9 cellular contexts compared by ENCODE assay signal in the genomic region with DNA sequence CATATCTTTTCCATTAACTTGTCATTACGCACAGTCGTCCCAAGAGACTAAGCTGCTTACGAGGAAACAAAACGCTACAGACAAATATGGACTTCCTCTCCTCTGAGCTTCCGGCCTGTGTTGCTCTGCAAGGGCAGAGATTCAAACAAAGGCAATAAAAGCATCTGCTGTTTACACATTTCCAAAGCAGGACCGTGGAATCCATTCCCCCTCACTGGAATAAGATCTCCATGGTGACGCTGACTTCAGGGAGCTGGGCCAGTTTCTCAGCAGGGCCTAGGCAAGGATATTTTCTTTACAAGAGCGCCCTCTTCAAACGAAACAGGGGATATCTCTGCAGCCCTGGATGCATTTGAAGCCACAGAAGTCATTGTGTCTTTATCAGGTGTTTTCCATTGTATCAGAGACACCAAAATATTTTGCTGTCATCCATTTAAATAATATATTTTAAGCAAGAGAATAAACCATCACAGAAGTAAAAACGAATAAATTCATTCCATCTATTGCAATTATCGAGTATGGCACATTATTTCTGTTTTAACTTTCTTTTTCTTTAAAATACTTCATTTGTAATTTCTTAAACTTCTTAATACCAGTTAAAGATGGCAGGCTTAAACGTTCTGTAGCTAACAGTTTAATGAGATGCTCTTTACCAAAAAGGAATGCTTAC.
DNase-seq lines count a peak whose midpoint lies in the region; ATAC-seq and TF ChIP-seq lines count a peak whose summit lies in the region.
"Had no signal": no experiment of that assay in that cellular context is flagged by ENCODE, and none has a peak within 500 bp of the region (broad histone marks: within the 10 kb centered on the region; RNA-seq: fewer than 3 reads in every experiment).

No MANE protein-coding gene starts in this region.

- H3K9me3 ChIP-seq in neuron (ENCODE audit: low read length): no peaks in the 10 kb centered on the region
- H3K9me3 ChIP-seq in CD8-positive, alpha-beta memory T cell (ENCODE audit: low read length): no peaks in the 10 kb centered on the region

- H3K36me3 Mint-ChIP-seq in CD8-positive, alpha-beta memory T cell: no peaks in the 10 kb centered on the region

- no peak overlapping the region for H3K27ac ChIP-seq in CD8-positive, alpha-beta memory T cell (ENCODE audit: low read depth, low read length)

- H3K27ac Mint-ChIP-seq in CD8-positive, alpha-beta memory T cell: no peak overlapping the region
- H3K27ac Mint-ChIP-seq: activated B cell treated with CpG ODN at 0.5 μM for 24 hours had no signal

- no peaks in the 10 kb centered on the region for H3K27me3 ChIP-seq in neuron (ENCODE audit: insufficient read depth, low read length)
- H3K27me3 ChIP-seq in CD8-positive, alpha-beta memory T cell (ENCODE audit: insufficient read depth, low read length, poor library complexity, severe bottlenecking): no peaks in the 10 kb centered on the region

- no peaks in the 10 kb centered on the region for H3K27me3 Mint-ChIP-seq in CD8-positive, alpha-beta memory T cell
- H3K27me3 Mint-ChIP-seq: activated B cell treated with CpG ODN at 0.5 μM for 24 hours had no signal

- peak overlapping the region; percentile 37 for H3K4me3 ChIP-seq in neuron (ENCODE audit: low read length)
- H3K4me3 ChIP-seq in CD8-positive, alpha-beta memory T cell (ENCODE audit: low read length): no peak overlapping the region

- CTCF ChIA-PET in CD8-positive, alpha-beta memory T cell (lab: Charles Lee): no interaction called here

- H3K4me1 Mint-ChIP-seq in CD8-positive, alpha-beta memory T cell: no peaks in the 10 kb centered on the region
- H3K4me1 Mint-ChIP-seq: activated B cell treated with CpG ODN at 0.5 μM for 24 hours had no signal

- no peak overlapping the region for H3K4me3 Mint-ChIP-seq in CD8-positive, alpha-beta memory T cell
- H3K4me3 Mint-ChIP-seq: activated B cell treated with CpG ODN at 0.5 μM for 24 hours had no signal

- peaks cover 18% of the 10 kb centered on the region for H3K4me1 ChIP-seq in neuron (ENCODE audit: insufficient read depth, low read length)
- H3K4me1 ChIP-seq in CD8-positive, alpha-beta memory T cell (ENCODE audit: insufficient read depth, low read length): no peaks in the 10 kb centered on the region

- H3K36me3 ChIP-seq in neuron (ENCODE audit: insufficient read depth, low read length): no peaks in the 10 kb centered on the region
- no peaks in the 10 kb centered on the region for H3K36me3 ChIP-seq in CD8-positive, alpha-beta memory T cell (ENCODE audit: insufficient read depth, low read length)

- ATAC-seq in HG02588 (IDR thresholded peaks at IDR 0.05; ENCODE audit: unreplicated experiment): no peak

- DNase-seq in NCI-H1048 (lab: John Stamatoyannopoulos, UW): peak; percentile 13
- peak; percentile 81 for DNase-seq in SK-MEL-5 (ENCODE audit: low read depth, low spot score)
- DNase-seq in fibroblast of the conjunctiva (ENCODE audit: low read depth): peak; percentile 87
- DNase-seq in CD8-positive, alpha-beta memory T cell: no peak
- no peak for DNase-seq in CD1c-positive myeloid dendritic cell (ENCODE audit: extremely low spot score)
- DNase-seq: activated B cell treated with CpG ODN at 0.5 μM for 24 hours had no signal

- POLR2A ChIA-PET in CD8-positive, alpha-beta memory T cell (lab: Charles Lee): no interaction called here

- in situ Hi-C loops in SK-MEL-5 (cut with HindIII; ENCODE audit: low pct_unique_long_range_greater_than_20kb, low sequenced_read_pairs): no loop called here

- TF ChIP-seq CTCF in GM12874 (IDR thresholded peaks at IDR 0.05; ENCODE audit: insufficient read depth, low read depth, low read length): peak; percentile 22; the same call in 1 of the 2 replicates

- peaks cover 0 to 5% (median 3%) of the 10 kb centered on the region in 5 donors for H3K9me3 Mint-ChIP-seq in CD8-positive, alpha-beta memory T cell

- H2AFZ ChIP-seq in neuron (ENCODE audit: low read depth, low read length): no peak overlapping the region

Comparison
In these comparisons a context has a peak if more than half of its experiments do, and no peak if none do; other contexts are left out.
1. DNase-seq: peak in NCI-H1048 (single experiment), SK-MEL-5 (single experiment) and fibroblast of the conjunctiva (single experiment); none in CD8-positive, alpha-beta memory T cell (0 of 5) and CD1c-positive myeloid dendritic cell (single experiment).